ENCODE assay signal across 10 cellular contexts in genomic region chr17:6574689-6575595, GRCh38. TPM values are rescaled to one million over a fixed set of nuclear protein-coding genes. Genes with fewer than 3 reads are reported as not detected.
DNase-seq lines count a peak whose midpoint lies in the region; ATAC-seq and FAIRE-seq lines count a peak whose summit lies in the region.
"Had no signal": no experiment of that assay in that cellular context is flagged by ENCODE, and none has a peak within 500 bp of the region (broad histone marks: within the 10 kb centered on the region; RNA-seq: fewer than 3 reads in every experiment).

No MANE protein-coding gene starts in this region.

- peak overlapping the region in 1 of 3 donors; percentile 45 for H3K4me3 Mint-ChIP-seq in T-cell
- H3K4me3 Mint-ChIP-seq in dendritic cell treated with granulocyte-macrophage colony-stimulating factor and Interleukin-4, amounts not matched to agents 40 ng/mL and 50 ng/mL, for 4 days: peak overlapping the region; percentile 49
- peak overlapping the region; percentile 15 to 76 (median 55) for H3K4me3 Mint-ChIP-seq in naive thymus-derived CD8-positive, alpha-beta T cell

- CTCF ChIA-PET in T-cell (lab: Charles Lee): no interaction called here

- H3K27ac ChIP-seq in small intestine (ENCODE audit: low read depth in 1 of 2, low read length in 1 of 2): peak overlapping the region in 1 of 2 donors; percentile 32
- H3K27ac ChIP-seq: 22Rv1, VCaP had no signal

- no peaks in the 10 kb centered on the region for H3K4me1 ChIP-seq in small intestine (ENCODE audit: control insufficient read depth in 2 of 2, insufficient read depth in 1 of 2, low read depth in 1 of 2, low read length in 1 of 2)

- no peak for FAIRE-seq in small intestine (lab: Jason Lieb, UNC)

- H3K27me3 ChIP-seq in small intestine (ENCODE audit: control insufficient read depth in 2 of 2, insufficient read depth in 2 of 2, low read length in 2 of 2): no peaks in the 10 kb centered on the region

- ATAC-seq in T-cell (replicated peaks in 1 of 4): peak; percentile 55 to 85 (median 71)
- ATAC-seq in naive thymus-derived CD8-positive, alpha-beta T cell: peak; percentile 62 to 73

- peaks cover 13% of the 10 kb centered on the region for H3K36me3 Mint-ChIP-seq in T-cell
- H3K36me3 Mint-ChIP-seq in dendritic cell treated with granulocyte-macrophage colony-stimulating factor and Interleukin-4, amounts not matched to agents 40 ng/mL and 50 ng/mL, for 4 days (ENCODE audit: low read depth): peaks cover 36% of the 10 kb centered on the region
- H3K36me3 Mint-ChIP-seq in naive thymus-derived CD8-positive, alpha-beta T cell: peaks cover 0 to 27% (median 3%) of the 10 kb centered on the region in 3 donors

- DNase-seq in SIG-M5 treated with dmso at 0.1 percent for 504 hours (lab: John Stamatoyannopoulos, UW; ENCODE audit: unreplicated experiment): peak; percentile 30
- no peak for DNase-seq in SIG-M5 (lab: John Stamatoyannopoulos, UW)
- DNase-seq in T-cell: peak in 12 of 34 experiments; percentile 6 to 27 (median 14)
- DNase-seq in naive thymus-derived CD8-positive, alpha-beta T cell: peak in 5 of 10 donors; percentile 9 to 21 (median 17)
- no peak for DNase-seq in NCI-H1105 (lab: John Stamatoyannopoulos, UW)
- DNase-seq in small intestine: no peak
- DNase-seq in DMS53 treated with DMSO at 0.1 percent for 48 hours (lab: John Stamatoyannopoulos, UW; ENCODE audit: unreplicated experiment): no peak

- no peaks in the 10 kb centered on the region for H3K27me3 Mint-ChIP-seq in T-cell
- H3K27me3 Mint-ChIP-seq in dendritic cell treated with granulocyte-macrophage colony-stimulating factor and Interleukin-4, amounts not matched to agents 40 ng/mL and 50 ng/mL, for 4 days: peaks cover 5% of the 10 kb centered on the region
- H3K27me3 Mint-ChIP-seq in naive thymus-derived CD8-positive, alpha-beta T cell: no peaks in the 10 kb centered on the region

- intact Hi-C loops in dendritic cell treated with granulocyte-macrophage colony-stimulating factor and Interleukin-4, amounts not matched to agents 40 ng/mL and 50 ng/mL, for 4 days (cut with micrococcal nuclease): no loop called here

- H3K36me3 ChIP-seq in small intestine (ENCODE audit: control insufficient read depth in 2 of 2, insufficient read depth in 2 of 2, low read length in 2 of 2): peaks cover 0 to 4% of the 10 kb centered on the region in 2 donors

- H3K9me3 Mint-ChIP-seq in T-cell: no peaks in the 10 kb centered on the region
- peaks cover 11% of the 10 kb centered on the region for H3K9me3 Mint-ChIP-seq in dendritic cell treated with granulocyte-macrophage colony-stimulating factor and Interleukin-4, amounts not matched to agents 40 ng/mL and 50 ng/mL, for 4 days
- H3K9me3 Mint-ChIP-seq in naive thymus-derived CD8-positive, alpha-beta T cell: no peaks in the 10 kb centered on the region

- H3K27ac Mint-ChIP-seq in T-cell: peak overlapping the region in 1 of 2 donors; percentile 15
- peak overlapping the region; percentile 75 for H3K27ac Mint-ChIP-seq in dendritic cell treated with granulocyte-macrophage colony-stimulating factor and Interleukin-4, amounts not matched to agents 40 ng/mL and 50 ng/mL, for 4 days
- H3K27ac Mint-ChIP-seq in naive thymus-derived CD8-positive, alpha-beta T cell: peak overlapping the region; percentile 2 to 89 (median 64)

- peaks cover 15 to 23% (median 19%) of the 10 kb centered on the region in 3 donors for H3K4me1 Mint-ChIP-seq in T-cell
- H3K4me1 Mint-ChIP-seq in dendritic cell treated with granulocyte-macrophage colony-stimulating factor and Interleukin-4, amounts not matched to agents 40 ng/mL and 50 ng/mL, for 4 days (ENCODE audit: low read depth): peaks cover 55% of the 10 kb centered on the region
- peaks cover 19 to 28% (median 23%) of the 10 kb centered on the region in 4 donors for H3K4me1 Mint-ChIP-seq in naive thymus-derived CD8-positive, alpha-beta T cell

- H3K9me3 ChIP-seq in small intestine (ENCODE audit: control insufficient read depth, low read depth): no peaks in the 10 kb centered on the region

- WGBS in small intestine, 3 donors: 51 to 81% (median 66%) methylated on average over 23 of the region's 23 CpGs

- POLR2A ChIA-PET in T-cell (lab: Charles Lee): no interaction called here
- POLR2A ChIA-PET in naive thymus-derived CD8-positive, alpha-beta T cell (lab: Charles Lee): no interaction called here

- no peak overlapping the region for H3K4me3 ChIP-seq in small intestine (ENCODE audit: low read depth in 1 of 2, low read length in 2 of 2)

RNA-seq across cellular contexts. Expression of gene PITPNM3, which starts 18.6 kb away (rescaled TPM):
- under 1 TPM; 0.20 to 0.98 (median 0.61) TPM for total RNA-seq in T-cell
- under 1 TPM; 0.44 to 0.74 TPM for total RNA-seq in naive thymus-derived CD8-positive, alpha-beta T cell
- polyA plus RNA-seq in naive thymus-derived CD8-positive, alpha-beta T cell: not detected
- polyA plus RNA-seq in small intestine: 1 to 10 TPM in 1 of 3 donors, under 1 TPM in 2; 0.22 to 1.7 (median 0.27) TPM
